In the genomic region with DNA sequence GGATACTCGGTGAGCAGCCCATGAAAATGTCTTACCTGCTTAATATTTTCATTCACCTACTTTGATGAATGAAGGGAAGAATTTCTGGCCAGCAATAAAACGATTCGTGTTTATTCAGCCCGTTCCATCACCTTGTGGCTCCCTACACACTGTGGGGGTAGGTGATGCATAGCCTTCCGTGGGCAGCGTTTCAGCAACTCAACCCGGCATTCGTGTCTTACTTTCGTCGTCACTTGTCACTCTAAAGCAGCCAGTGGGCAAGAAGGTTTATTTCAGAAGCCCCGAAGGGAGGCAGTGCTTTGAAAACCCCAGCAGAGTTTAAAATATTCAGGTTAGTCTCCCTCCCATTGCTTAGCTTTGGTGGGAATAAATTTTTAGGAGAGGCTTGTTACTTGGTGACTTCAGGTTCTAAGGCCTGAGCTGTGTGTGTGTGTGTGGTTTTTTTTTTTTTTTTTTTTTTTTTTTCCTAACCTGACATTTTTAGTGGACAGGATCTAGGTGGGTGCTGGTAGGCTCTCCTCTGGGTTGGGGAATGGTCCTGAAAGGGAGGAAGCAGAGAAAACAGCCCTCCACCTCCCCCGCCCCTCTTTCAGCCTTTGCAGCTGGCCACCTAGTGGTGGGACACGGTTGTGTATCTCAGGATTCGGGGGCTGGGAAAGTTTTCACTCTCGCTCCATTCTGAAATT, we compare ENCODE assay signal across 8 cellular contexts.
DNase-seq lines count a peak whose midpoint lies in the region; ATAC-seq and TF ChIP-seq lines count a peak whose summit lies in the region.

No MANE protein-coding gene starts in this region.

- peaks cover 46 to 57% (median 55%) of the 10 kb centered on the region in 11 experiments for H3K27me3 ChIP-seq in BLaER1 treated with 17β-estradiol and CSF1 and Interleukin-3, amounts not matched to agents 10 nM and 100 nM

- no peaks in the 10 kb centered on the region for H3K36me3 ChIP-seq in BLaER1 treated with 17β-estradiol and CSF1 and Interleukin-3, amounts not matched to agents 10 nM and 100 nM

- ATAC-seq in HG02970 (IDR thresholded peaks at IDR 0.05; ENCODE audit: low FRiP score, unreplicated experiment) (no peak), GM21825 (IDR thresholded peaks at IDR 0.05; ENCODE audit: unreplicated experiment) (no peak)

- peak; percentile 94 for TF ChIP-seq CTCF in HFF-Myc (IDR thresholded peaks at IDR 0.05; ENCODE audit: low read depth, low read length, missing control alignments)
- peak; percentile 92 for TF ChIP-seq CTCF in astrocyte of the cerebellum (IDR thresholded peaks at IDR 0.05; ENCODE audit: low read depth, low read length, missing control alignments)
- TF ChIP-seq CTCF in retinal pigment epithelial cell (conservative IDR thresholded peaks at IDR 0.05; ENCODE audit: low read depth, low read length) = peak; percentile 93

- peaks cover 0 to 17% (median 14%) of the 10 kb centered on the region in 11 experiments; a peak in 9 of 22 replicates for H4K20me1 ChIP-seq in BLaER1 treated with 17β-estradiol and CSF1 and Interleukin-3, amounts not matched to agents 10 nM and 100 nM

- in situ Hi-C loops in astrocyte of the cerebellum (cut with HindIII; ENCODE audit: low sequenced_read_pairs) = no loop called here

- no peak overlapping the region for H3K9ac ChIP-seq in BLaER1 treated with 17β-estradiol and CSF1 and Interleukin-3, amounts not matched to agents 10 nM and 100 nM

- H3K4me1 ChIP-seq in BLaER1 treated with 17β-estradiol and CSF1 and Interleukin-3, amounts not matched to agents 10 nM and 100 nM = peaks cover 31 to 49% (median 38%) of the 10 kb centered on the region in 10 experiments

- no peak overlapping the region for H3K27ac ChIP-seq in BLaER1 treated with 17β-estradiol and CSF1 and Interleukin-3, amounts not matched to agents 10 nM and 100 nM

- peak overlapping the region in 8 of 11 experiments; percentile 96 to 100 (median 99); a peak in 14 of 22 replicates for H3K4me2 ChIP-seq in BLaER1 treated with 17β-estradiol and CSF1 and Interleukin-3, amounts not matched to agents 10 nM and 100 nM

- no peak for DNase-seq in HFF-Myc (ENCODE audit: extremely low read depth, low read depth)
- DNase-seq in T-helper 1 cell = peak in 4 of 5 donors; percentile 31 to 65 (median 40)
- no peak for DNase-seq in astrocyte of the cerebellum (ENCODE audit: low read depth)
- peak; percentile 65 for DNase-seq in hepatic stellate cell (ENCODE audit: low spot score)
- DNase-seq in retinal pigment epithelial cell (ENCODE audit: low read depth) = no peak

- no peaks in the 10 kb centered on the region for H3K9me3 ChIP-seq in BLaER1 treated with 17β-estradiol and CSF1 and Interleukin-3, amounts not matched to agents 10 nM and 100 nM (replicated peaks in 1 of 11)

- H3K4me3 ChIP-seq in BLaER1 treated with 17β-estradiol and CSF1 and Interleukin-3, amounts not matched to agents 10 nM and 100 nM = peak overlapping the region in 5 of 10 experiments; percentile 75 to 86 (median 81); a peak in 4 of 20 replicates
- peak overlapping the region; percentile 62 for H3K4me3 ChIP-seq in HFF-Myc (replicated peaks; ENCODE audit: low read depth, low read length)
- peak overlapping the region; percentile 67 for H3K4me3 ChIP-seq in astrocyte of the cerebellum (ENCODE audit: low read depth, low read length)
- peak overlapping the region; percentile 8 for H3K4me3 ChIP-seq in retinal pigment epithelial cell (ENCODE audit: low read length)

Comparison
In these comparisons a context has a peak if more than half of its experiments do, and no peak if none do; other contexts are left out.
1. DNase-seq: peak in T-helper 1 cell (4 of 5) and hepatic stellate cell (single experiment); none in HFF-Myc (single experiment), astrocyte of the cerebellum (single experiment) and retinal pigment epithelial cell (single experiment).
2. Peak in every context shown above with its lines, with median percentiles within 50 percentile points of each other: CTCF ChIP-seq.